ENCODE assay signal across 1 cellular context in genomic region chr1:51296379-51297357, GRCh38.
TF ChIP-seq lines count a peak whose summit lies in the region.

No MANE protein-coding gene starts in this region.

TF ChIP-seq in GM23338, 12 proteins besides CTCF, POLR2A, EP300 and RAD21 (continued from another document):
- TF ChIP-seq ZNF462 (CRISPR knock-in tag; IDR thresholded peaks at IDR 0.05) (no peak), ZNF331 (CRISPR knock-in tag; IDR thresholded peaks at IDR 0.05; ENCODE audit: low read depth) (no peak), CREB1 (CRISPR knock-in tag; IDR thresholded peaks at IDR 0.05; ENCODE audit: low read depth) (no peak; the same call in 1 of the 2 replicates), EZH2 (IDR thresholded peaks at IDR 0.05; ENCODE audit: low read depth, unreplicated experiment) (no peak), NANOG (IDR thresholded peaks at IDR 0.05; ENCODE audit: borderline replicate concordance) (no peak), ZNF114 (CRISPR knock-in tag; IDR thresholded peaks at IDR 0.05) (no peak)
